Comparison of ENCODE assay signal across 8 cellular contexts in genomic region chr2:47069628-47070154, GRCh38.
DNase-seq lines count a peak whose midpoint lies in the region; ATAC-seq lines count a peak whose summit lies in the region.

No MANE protein-coding gene starts in this region.

- in situ Hi-C loops in ACHN (cut with HindIII; ENCODE audit: low pct_ligation_motif_present, low pct_unique_long_range_greater_than_20kb, low sequenced_read_pairs), result no loop called here

- H3K4me1 ChIP-seq in mucosa of stomach (ENCODE audit: control insufficient read depth, insufficient read depth, low read length), result peaks cover 82% of the 10 kb centered on the region

- H3K9me3 ChIP-seq in MG63 (no peaks in the 10 kb centered on the region), mucosa of stomach (ENCODE audit: control insufficient read depth, low read length) (no peaks in the 10 kb centered on the region)

- H3K27me3 ChIP-seq in MG63, result no peaks in the 10 kb centered on the region
- no peaks in the 10 kb centered on the region for H3K27me3 ChIP-seq in mucosa of stomach (ENCODE audit: control insufficient read depth, insufficient read depth, low read length)

- DNase-seq in ACHN (peak; percentile 90), MG63 (peak; percentile 60), epidermal melanocyte (ENCODE audit: insufficient read length, low spot score) (peak; percentile 76), pons (ENCODE audit: low spot score) (no peak)

- no peak for ATAC-seq in GM18520 (IDR thresholded peaks at IDR 0.05; ENCODE audit: unreplicated experiment)
- ATAC-seq in GM19035 (IDR thresholded peaks at IDR 0.05; ENCODE audit: unreplicated experiment), result no peak
- ATAC-seq in GM21717 (IDR thresholded peaks at IDR 0.05; ENCODE audit: unreplicated experiment), result no peak

- no peak overlapping the region for H3K4me3 ChIP-seq in MG63
- no peak overlapping the region for H3K4me3 ChIP-seq in mucosa of stomach (ENCODE audit: low read length)

- H3K36me3 ChIP-seq in MG63 (peaks cover 30% of the 10 kb centered on the region), mucosa of stomach (ENCODE audit: control insufficient read depth, insufficient read depth, low read length) (peaks cover 21% of the 10 kb centered on the region)

- H3K9ac ChIP-seq in mucosa of stomach (ENCODE audit: low read length), result peak overlapping the region; percentile 29
